ENCODE assay signal across 1 cellular context in genomic region chr20:53872081-53872541, GRCh38.
TF ChIP-seq lines count a peak whose summit lies in the region.

No MANE protein-coding gene starts in this region.

TF ChIP-seq in GM12878, 131 proteins besides CTCF, POLR2A, EP300 and RAD21 (continued from another document):
- TF ChIP-seq, protein P1, sequence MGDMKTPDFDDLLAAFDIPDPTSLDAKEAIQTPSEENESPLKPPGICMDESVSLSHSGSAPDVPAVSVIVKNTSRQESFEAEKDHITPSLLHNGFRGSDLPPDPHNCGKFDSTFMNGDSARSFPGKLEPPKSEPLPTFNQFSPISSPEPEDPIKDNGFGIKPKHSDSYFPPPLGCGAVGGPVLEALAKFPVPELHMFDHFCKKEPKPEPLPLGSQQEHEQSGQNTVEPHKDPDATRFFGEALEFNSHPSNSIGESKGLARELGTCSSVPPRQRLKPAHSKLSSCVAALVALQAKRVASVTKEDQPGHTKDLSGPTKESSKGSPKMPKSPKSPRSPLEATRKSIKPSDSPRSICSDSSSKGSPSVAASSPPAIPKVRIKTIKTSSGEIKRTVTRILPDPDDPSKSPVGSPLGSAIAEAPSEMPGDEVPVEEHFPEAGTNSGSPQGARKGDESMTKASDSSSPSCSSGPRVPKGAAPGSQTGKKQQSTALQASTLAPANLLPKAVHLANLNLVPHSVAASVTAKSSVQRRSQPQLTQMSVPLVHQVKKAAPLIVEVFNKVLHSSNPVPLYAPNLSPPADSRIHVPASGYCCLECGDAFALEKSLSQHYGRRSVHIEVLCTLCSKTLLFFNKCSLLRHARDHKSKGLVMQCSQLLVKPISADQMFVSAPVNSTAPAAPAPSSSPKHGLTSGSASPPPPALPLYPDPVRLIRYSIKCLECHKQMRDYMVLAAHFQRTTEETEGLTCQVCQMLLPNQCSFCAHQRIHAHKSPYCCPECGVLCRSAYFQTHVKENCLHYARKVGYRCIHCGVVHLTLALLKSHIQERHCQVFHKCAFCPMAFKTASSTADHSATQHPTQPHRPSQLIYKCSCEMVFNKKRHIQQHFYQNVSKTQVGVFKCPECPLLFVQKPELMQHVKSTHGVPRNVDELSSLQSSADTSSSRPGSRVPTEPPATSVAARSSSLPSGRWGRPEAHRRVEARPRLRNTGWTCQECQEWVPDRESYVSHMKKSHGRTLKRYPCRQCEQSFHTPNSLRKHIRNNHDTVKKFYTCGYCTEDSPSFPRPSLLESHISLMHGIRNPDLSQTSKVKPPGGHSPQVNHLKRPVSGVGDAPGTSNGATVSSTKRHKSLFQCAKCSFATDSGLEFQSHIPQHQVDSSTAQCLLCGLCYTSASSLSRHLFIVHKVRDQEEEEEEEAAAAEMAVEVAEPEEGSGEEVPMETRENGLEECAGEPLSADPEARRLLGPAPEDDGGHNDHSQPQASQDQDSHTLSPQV (IDR thresholded peaks at IDR 0.05): peak; percentile 53; the same call in 1 of the 2 replicates
- TF ChIP-seq, protein P2, sequence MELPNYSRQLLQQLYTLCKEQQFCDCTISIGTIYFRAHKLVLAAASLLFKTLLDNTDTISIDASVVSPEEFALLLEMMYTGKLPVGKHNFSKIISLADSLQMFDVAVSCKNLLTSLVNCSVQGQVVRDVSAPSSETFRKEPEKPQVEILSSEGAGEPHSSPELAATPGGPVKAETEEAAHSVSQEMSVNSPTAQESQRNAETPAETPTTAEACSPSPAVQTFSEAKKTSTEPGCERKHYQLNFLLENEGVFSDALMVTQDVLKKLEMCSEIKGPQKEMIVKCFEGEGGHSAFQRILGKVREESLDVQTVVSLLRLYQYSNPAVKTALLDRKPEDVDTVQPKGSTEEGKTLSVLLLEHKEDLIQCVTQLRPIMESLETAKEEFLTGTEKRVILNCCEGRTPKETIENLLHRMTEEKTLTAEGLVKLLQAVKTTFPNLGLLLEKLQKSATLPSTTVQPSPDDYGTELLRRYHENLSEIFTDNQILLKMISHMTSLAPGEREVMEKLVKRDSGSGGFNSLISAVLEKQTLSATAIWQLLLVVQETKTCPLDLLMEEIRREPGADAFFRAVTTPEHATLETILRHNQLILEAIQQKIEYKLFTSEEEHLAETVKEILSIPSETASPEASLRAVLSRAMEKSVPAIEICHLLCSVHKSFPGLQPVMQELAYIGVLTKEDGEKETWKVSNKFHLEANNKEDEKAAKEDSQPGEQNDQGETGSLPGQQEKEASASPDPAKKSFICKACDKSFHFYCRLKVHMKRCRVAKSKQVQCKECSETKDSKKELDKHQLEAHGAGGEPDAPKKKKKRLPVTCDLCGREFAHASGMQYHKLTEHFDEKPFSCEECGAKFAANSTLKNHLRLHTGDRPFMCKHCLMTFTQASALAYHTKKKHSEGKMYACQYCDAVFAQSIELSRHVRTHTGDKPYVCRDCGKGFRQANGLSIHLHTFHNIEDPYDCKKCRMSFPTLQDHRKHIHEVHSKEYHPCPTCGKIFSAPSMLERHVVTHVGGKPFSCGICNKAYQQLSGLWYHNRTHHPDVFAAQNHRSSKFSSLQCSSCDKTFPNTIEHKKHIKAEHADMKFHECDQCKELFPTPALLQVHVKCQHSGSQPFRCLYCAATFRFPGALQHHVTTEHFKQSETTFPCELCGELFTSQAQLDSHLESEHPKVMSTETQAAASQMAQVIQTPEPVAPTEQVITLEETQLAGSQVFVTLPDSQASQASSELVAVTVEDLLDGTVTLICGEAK (IDR thresholded peaks at IDR 0.05; ENCODE audit: borderline replicate concordance): no peak
- TF ChIP-seq JUNB (IDR thresholded peaks at IDR 0.05) (peak; percentile 5; the same call in 1 of the 2 replicates), ETV6 (conservative IDR thresholded peaks at IDR 0.05 in 1 of 2, IDR thresholded peaks at IDR 0.05 in 1 of 2; ENCODE audit: borderline replicate concordance in 1 of 2, low read depth in 1 of 2) (peak in 1 of 2 experiments; percentile 96; a peak in 1 of 4 replicates), NFXL1 (IDR thresholded peaks at IDR 0.05; ENCODE audit: borderline replicate concordance) (peak; percentile 81; the same call in 1 of the 2 replicates)
- TF ChIP-seq, protein P3, sequence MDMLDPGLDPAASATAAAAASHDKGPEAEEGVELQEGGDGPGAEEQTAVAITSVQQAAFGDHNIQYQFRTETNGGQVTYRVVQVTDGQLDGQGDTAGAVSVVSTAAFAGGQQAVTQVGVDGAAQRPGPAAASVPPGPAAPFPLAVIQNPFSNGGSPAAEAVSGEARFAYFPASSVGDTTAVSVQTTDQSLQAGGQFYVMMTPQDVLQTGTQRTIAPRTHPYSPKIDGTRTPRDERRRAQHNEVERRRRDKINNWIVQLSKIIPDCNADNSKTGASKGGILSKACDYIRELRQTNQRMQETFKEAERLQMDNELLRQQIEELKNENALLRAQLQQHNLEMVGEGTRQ (IDR thresholded peaks at IDR 0.05; ENCODE audit: borderline replicate concordance, low read depth, low read length): no peak
